Comparison of ENCODE assay signal across 8 cellular contexts in the genomic region with DNA sequence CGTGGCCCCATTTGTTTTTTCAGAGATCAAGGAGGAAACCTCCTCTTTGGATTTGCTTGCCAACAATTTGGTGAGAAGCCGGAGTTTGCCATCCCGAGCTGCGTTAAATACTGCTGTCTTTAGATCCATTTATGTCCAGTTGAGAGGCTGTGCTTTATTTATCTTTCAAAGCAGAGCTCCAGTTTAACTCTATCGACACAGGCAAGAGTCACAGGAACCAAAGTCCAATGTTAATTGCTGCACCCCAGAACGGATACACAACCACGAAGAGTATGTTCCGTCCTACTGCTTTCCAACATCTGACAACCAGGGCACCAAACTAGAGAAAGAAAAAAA. TPM values are rescaled to one million over a fixed set of nuclear protein-coding genes. Genes with fewer than 3 reads are reported as not detected.
DNase-seq lines count a peak whose midpoint lies in the region; ATAC-seq, FAIRE-seq and TF ChIP-seq lines count a peak whose summit lies in the region.

No MANE protein-coding gene starts in this region.

- H3K4me1 ChIP-seq in cardiac muscle cell (ENCODE audit: low read depth) (peaks cover 28% of the 10 kb centered on the region), GM12878 (ENCODE audit: control insufficient read depth, insufficient read depth, low read length) (peaks cover 4% of the 10 kb centered on the region), lower lobe of right lung (peaks cover 50% of the 10 kb centered on the region), upper lobe of left lung (peaks cover 27 to 46% (median 34%) of the 10 kb centered on the region in 4 donors)

- DNase-seq in cardiac muscle cell (ENCODE audit: low read depth in 1 of 2, low spot score in 1 of 2) (no peak), left ventricle myocardium superior (no peak), GM12878 (ENCODE audit: low read depth, low spot score) (no peak), lower lobe of right lung (no peak), upper lobe of left lung (no peak), NCI-H2107 treated with DMSO at 0.1 percent for 48 hours (lab: John Stamatoyannopoulos, UW; ENCODE audit: unreplicated experiment) (no peak), COLO829 (ENCODE audit: low spot score) (no peak), NCI-H1092 treated with DMSO at 0.1 percent for 48 hours (lab: John Stamatoyannopoulos, UW) (no peak)

- peaks cover 62% of the 10 kb centered on the region for H3K79me2 ChIP-seq in GM12878 (ENCODE audit: control insufficient read depth, insufficient read depth, low read length)

- peak overlapping the region; percentile 98 for H3K4me2 ChIP-seq in GM12878 (ENCODE audit: control insufficient read depth, insufficient read depth)

- BruUV-seq in GM12878 (replicated peaks; lab: Mats Ljungman, UMichigan): TSS peak; percentile 60

- POLR2A ChIA-PET in GM12878 (lab: Charles Lee): interaction anchor here (0.6 to 3.4 kb wide), 24 partner anchors 9 to 1098 kb away, joined by 3 to 11 read pairs (median 4); a partner anchor contains a TSS

- TF ChIP-seq CTCF in cardiac muscle cell (IDR thresholded peaks at IDR 0.05; ENCODE audit: low read depth, low read length) (no peak), GM12878 (IDR thresholded peaks at IDR 0.05 in 2 of 3, conservative IDR thresholded peaks at IDR 0.05 in 1 of 3; ENCODE audit: control insufficient read depth in 2 of 3, extremely low read depth in 1 of 3, insufficient read depth in 1 of 3, low read depth in 3 of 3, low read length in 3 of 3) (no peak), lower lobe of right lung (IDR thresholded peaks at IDR 0.05) (no peak), upper lobe of left lung (IDR thresholded peaks at IDR 0.05) (no peak)

- 1% methylated on average over 8 of the region's 8 CpGs for WGBS in GM12878 (ENCODE audit: insufficient coverage, insufficient replicate concordance, low lambda C conversion rate, missing lambda C conversion rate)
- 9 to 24% methylated on average over 8 of the region's 8 CpGs for WGBS in upper lobe of left lung, 2 donors

- TF ChIP-seq EP300 in GM12878 (IDR thresholded peaks at IDR 0.05; ENCODE audit: borderline replicate concordance in 1 of 2, control insufficient read depth in 1 of 2, low read depth in 2 of 2, low read length in 2 of 2) (no peak), upper lobe of left lung (IDR thresholded peaks at IDR 0.05) (no peak)

- H2AFZ ChIP-seq in GM12878 (ENCODE audit: control insufficient read depth, low read depth, low read length): no peak overlapping the region

- CTCF ChIA-PET in GM12878 (lab: Yijun Ruan, JAX): interaction anchor here (0.7 to 7.3 kb wide), 10 partner anchors 9 to 233 kb away, joined by 3 to 58 read pairs (median 4); no protein-coding TSS in a partner anchor

- SMC1A ChIA-PET in GM12878 (lab: Charles Lee; ENCODE audit: uncharacterized antibody, unreplicated experiment): interaction anchor here (0.6 to 13.9 kb wide), 26 partner anchors 9 to 533 kb away, joined by 3 to 166 read pairs (median 4); no protein-coding TSS in a partner anchor

- intact Hi-C loops in left ventricle myocardium superior (cut with micrococcal nuclease) (no loop called here), GM12878 (cut with micrococcal nuclease; ENCODE audit: unreplicated experiment) (loop anchor here (2.0 to 10.0 kb wide), 4 partner anchors 79 to 1109 kb away; no protein-coding TSS in a partner anchor), lower lobe of right lung (cut with DNase I) (no loop called here)

- RAD21 ChIA-PET in GM12878 (lab: Charles Lee; ENCODE audit: unreplicated experiment): interaction anchor here (0.9 to 6.2 kb wide), 18 partner anchors 9 to 236 kb away, joined by 3 to 66 read pairs (median 5); a partner anchor contains a TSS

- H4K20me1 ChIP-seq in GM12878 (ENCODE audit: control insufficient read depth, insufficient read depth): no peaks in the 10 kb centered on the region; the same call in 1 of the 2 replicates

- FAIRE-seq in GM12878 (lab: Jason Lieb, UNC): no peak

- in situ Hi-C loops in GM12878 (cut with MboI): no loop called here

- ATAC-seq in left ventricle myocardium superior: no peak
- ATAC-seq in GM12878: no peak
- no peak for ATAC-seq in lower lobe of right lung
- ATAC-seq in upper lobe of left lung (ENCODE audit: low FRiP score in 2 of 2): no peak

- H3K27ac ChIP-seq in cardiac muscle cell (peak overlapping the region; percentile 94), GM12878 (ENCODE audit: control insufficient read depth, insufficient read depth) (peak overlapping the region; percentile 88), lower lobe of right lung (peak overlapping the region; percentile 99), upper lobe of left lung (peak overlapping the region; percentile 94 to 99 (median 98))

- H3K9ac ChIP-seq in GM12878 (ENCODE audit: control insufficient read depth, insufficient read depth, low read length): peak overlapping the region; percentile 89

- H3K9me3 ChIP-seq in cardiac muscle cell (ENCODE audit: low read depth) (no peaks in the 10 kb centered on the region), GM12878 (replicated peaks; ENCODE audit: control insufficient read depth, insufficient read depth, low read length) (peaks cover 5% of the 10 kb centered on the region), lower lobe of right lung (peaks cover 6% of the 10 kb centered on the region), upper lobe of left lung (peaks cover 0 to 9% (median 5%) of the 10 kb centered on the region in 4 donors)

- H3K4me3 ChIP-seq in cardiac muscle cell (peak overlapping the region; percentile 90), GM12878 (peak overlapping the region; percentile 81), lower lobe of right lung (peak overlapping the region; percentile 78), upper lobe of left lung (peak overlapping the region; percentile 7 to 90 (median 82))

- TF ChIP-seq RAD21 in GM12878 (IDR thresholded peaks at IDR 0.05; ENCODE audit: insufficient read depth, low read depth, low read length): no peak

- no peak for TF ChIP-seq POLR2A in GM12878 (IDR thresholded peaks at IDR 0.05; ENCODE audit: low read depth, low read length)
- TF ChIP-seq POLR2A in upper lobe of left lung (IDR thresholded peaks at IDR 0.05): no peak

- H3K36me3 ChIP-seq in cardiac muscle cell: peaks cover 2% of the 10 kb centered on the region
- H3K36me3 ChIP-seq in GM12878 (ENCODE audit: control insufficient read depth in 2 of 2, insufficient read depth in 2 of 2, low read length in 1 of 2): peaks cover 0 to 10% of the 10 kb centered on the region in 2 experiments; a peak in 2 of 4 replicates
- peaks cover 27% of the 10 kb centered on the region for H3K36me3 ChIP-seq in lower lobe of right lung
- peaks cover 0 to 13% (median 0%) of the 10 kb centered on the region in 4 donors for H3K36me3 ChIP-seq in upper lobe of left lung

- H3K27me3 ChIP-seq in cardiac muscle cell (no peaks in the 10 kb centered on the region), GM12878 (replicated peaks in 1 of 2; ENCODE audit: control insufficient read depth in 2 of 2, insufficient read depth in 2 of 2, low read length in 1 of 2) (no peaks in the 10 kb centered on the region), lower lobe of right lung (ENCODE audit: low read depth) (no peaks in the 10 kb centered on the region), upper lobe of left lung (no peaks in the 10 kb centered on the region)

RNA-seq across cellular contexts. Expression of a gene that starts 1.2 kb away (rescaled TPM):
- total RNA-seq in cardiac muscle cell (8.7 and 11.8 TPM in 2 replicates), left ventricle myocardium superior (43.1 TPM), GM12878 (2014; rRNA removed) (9.8 and 11.6 TPM in 2 replicates), GM12878 (2014; rRNA removed; fragmentation: Illumina TruSeq; extraction: Trizol) (8.2 and 8.5 TPM in 2 replicates), GM12878 (2021) (10.3 and 10.9 TPM in 2 replicates), lower lobe of right lung (24.1 TPM), upper lobe of left lung (10 to 100 TPM in 5 of 6 donors, 1 to 10 TPM in 1; 9.7 to 39.8 (median 24.5) TPM)
- polyA plus RNA-seq in cardiac muscle cell (7.2 and 9.2 TPM in 2 replicates), GM12878 (2011; rRNA removed) (15.6 and 20.1 TPM in 2 replicates), GM12878 (2014; fragmentation: Illumina TruSeq; extraction: Trizol) (8.9 and 10.7 TPM in 2 replicates), GM12878 (2014; fragmentation: Nextera tagmentation; extraction: Ambion mirVana) (1 to 10 TPM; 1.9 to 7.1 TPM), GM12878 (2014; rRNA removed) (4.7 and 5.7 TPM in 2 replicates), GM12878 (2016; fragmentation: Nextera tagmentation; extraction: Ambion mirVana) (1 to 10 TPM; 7.2 to 7.4 TPM)
- total RNA-seq in GM12878 (2013; cell fraction: nucleolus; rRNA removed): 26.1 and 26.4 TPM in 2 replicates
- polyA plus RNA-seq in GM12878 (2011; ENCODE audit: low read depth): 6.6 TPM
- 4.9 and 7.5 TPM in 2 replicates for polyA plus RNA-seq in GM12878 (2011; cell fraction: cytosol; rRNA removed)
- 4.7 and 5.6 TPM in 2 replicates for polyA plus RNA-seq in GM12878 (2011; cell fraction: nucleus; rRNA removed)
- polyA plus RNA-seq in GM12878 (2012): 10.1 and 11.3 TPM in 2 replicates
- 17.5 and 24.4 TPM in 2 replicates for polyA minus RNA-seq in GM12878 (2011; rRNA and poly(A)+ RNA removed)
- polyA minus RNA-seq in GM12878 (2011; cell fraction: cytosol; rRNA and poly(A)+ RNA removed): 7.6 and 7.9 TPM in 2 replicates
- 10.2 and 11.9 TPM in 2 replicates for polyA minus RNA-seq in GM12878 (2011; cell fraction: nucleus; rRNA and poly(A)+ RNA removed)

RNA-seq across cellular contexts. Expression of a gene that starts 58.9 kb away (rescaled TPM):
- total RNA-seq in cardiac muscle cell: 0.28 and 0.63 TPM in 2 replicates
- polyA plus RNA-seq in cardiac muscle cell: 0.22 and 0.54 TPM in 2 replicates
- 3.0 TPM for total RNA-seq in left ventricle myocardium superior
- 1.2 TPM in 2 replicates for total RNA-seq in GM12878 (2013; cell fraction: nucleolus; rRNA removed)
- 2.5 and 3.5 TPM in 2 replicates for total RNA-seq in GM12878 (2014; rRNA removed)
- total RNA-seq in GM12878 (2014; rRNA removed; fragmentation: Illumina TruSeq; extraction: Trizol): 5.9 and 6.3 TPM in 2 replicates
- 5.6 and 6.2 TPM in 2 replicates for total RNA-seq in GM12878 (2021)
- polyA plus RNA-seq in GM12878 (2011; ENCODE audit: low read depth): 2.9 TPM
- 0.12 and 0.14 TPM in 2 replicates for polyA plus RNA-seq in GM12878 (2011; rRNA removed)
- 0.10 and 0.16 TPM in 2 replicates for polyA plus RNA-seq in GM12878 (2011; cell fraction: cytosol; rRNA removed)
- 0.13 and 0.31 TPM in 2 replicates for polyA plus RNA-seq in GM12878 (2011; cell fraction: nucleus; rRNA removed)
- polyA plus RNA-seq in GM12878 (2012): 2.6 and 4.1 TPM in 2 replicates
- polyA plus RNA-seq in GM12878 (2014; fragmentation: Illumina TruSeq; extraction: Trizol): 7.0 and 7.9 TPM in 2 replicates
- 1 to 10 TPM; 1.8 to 2.3 TPM for polyA plus RNA-seq in GM12878 (2014; fragmentation: Nextera tagmentation; extraction: Ambion mirVana)
- polyA plus RNA-seq in GM12878 (2014; rRNA removed): 2.5 and 2.7 TPM in 2 replicates
- polyA plus RNA-seq in GM12878 (2016; fragmentation: Nextera tagmentation; extraction: Ambion mirVana): 1 to 10 TPM; 3.3 to 4.3 TPM
- polyA minus RNA-seq in GM12878 (2011; rRNA and poly(A)+ RNA removed): 0.05 TPM in 1 of 2 replicates, not detected in the other
- 0.31 and 0.40 TPM in 2 replicates for polyA minus RNA-seq in GM12878 (2011; cell fraction: cytosol; rRNA and poly(A)+ RNA removed)
- 0.97 and 1.1 TPM in 2 replicates for polyA minus RNA-seq in GM12878 (2011; cell fraction: nucleus; rRNA and poly(A)+ RNA removed)
- total RNA-seq in lower lobe of right lung: 5.8 TPM
- 1 to 10 TPM in 4 of 6 donors, under 1 TPM in 2; 0.30 to 6.7 (median 1.8) TPM for total RNA-seq in upper lobe of left lung
